14 cellular contexts compared by ENCODE assay signal in genomic region chr6:2865270-2866182, GRCh38. TPM values are rescaled to one million over a fixed set of nuclear protein-coding genes. Genes with fewer than 3 reads are reported as not detected.
DNase-seq lines count a peak whose midpoint lies in the region; ATAC-seq, FAIRE-seq and TF ChIP-seq lines count a peak whose summit lies in the region.
"Had no signal": no experiment of that assay in that cellular context is flagged by ENCODE, and none has a peak within 500 bp of the region (broad histone marks: within the 10 kb centered on the region; RNA-seq: fewer than 3 reads in every experiment).

No MANE protein-coding gene starts in this region.

- WGBS in adrenal gland, 4 donors, result 57 to 63% (median 62%) methylated on average over 11 of the region's 11 CpGs

- peaks cover 4% of the 10 kb centered on the region for H3K9me3 ChIP-seq in astrocyte (ENCODE audit: insufficient read depth, low read depth, low read length)
- no peaks in the 10 kb centered on the region for H3K9me3 ChIP-seq in adrenal gland (replicated peaks in 1 of 3)

- peaks cover 1% of the 10 kb centered on the region for H3K36me3 Mint-ChIP-seq in activated naive CD4-positive, alpha-beta T cell treated with anti-CD3 and anti-CD28 coated beads, Interleukin-2, amount 50 U/mL, for 24 hours
- H3K36me3 Mint-ChIP-seq in astrocyte (ENCODE audit: low read depth, unreplicated experiment), result peaks cover 6% of the 10 kb centered on the region
- peaks cover 3 to 12% of the 10 kb centered on the region in 2 donors for H3K36me3 Mint-ChIP-seq in stimulated activated naive B cell treated with anti-CD40 and anti-IgM and Interleukin-4, amounts not matched to agents 10 μg/mL and 1 μg/mL and 100 μg/mL, for 72 hours

- no peak for DNase-seq in activated naive CD4-positive, alpha-beta T cell (lab: John Stamatoyannopoulos, UW)
- no peak for DNase-seq in astrocyte (ENCODE audit: low read depth)
- DNase-seq in kidney tubule cell (ENCODE audit: low spot score), result peak; percentile 76
- DNase-seq in stimulated activated naive B cell treated with anti-CD40 and anti-IgM and Interleukin-4, amounts not matched to agents 10 μg/mL and 1 μg/mL and 100 μg/mL, for 72 hours, result no peak
- DNase-seq in adrenal gland, result no peak
- no peak for DNase-seq in SKM-1 treated with dmso at 0.1 percent for 144 hours (lab: John Stamatoyannopoulos, UW; ENCODE audit: unreplicated experiment)
- DNase-seq: 8988T; amniotic stem cell; DND-41; midbrain; stimulated activated naive CD4-positive, alpha-beta T cell had no signal

- H3K4me1 ChIP-seq in astrocyte (ENCODE audit: insufficient read depth, low read length) (peaks cover 8% of the 10 kb centered on the region), adrenal gland (replicated peaks in 1 of 2) (peaks cover 0 to 9% of the 10 kb centered on the region in 2 donors)

- intact Hi-C loops in adrenal gland (cut with DNase I), result no loop called here

- no peaks in the 10 kb centered on the region for H4K20me1 ChIP-seq in astrocyte (ENCODE audit: insufficient read depth, low read length)

- no peak overlapping the region for H2AFZ ChIP-seq in astrocyte (ENCODE audit: low read depth, low read length)

- no peaks in the 10 kb centered on the region for H3K27me3 ChIP-seq in astrocyte (ENCODE audit: insufficient read depth, low read length)
- H3K27me3 ChIP-seq in adrenal gland, result no peaks in the 10 kb centered on the region

- ATAC-seq in stimulated activated naive B cell treated with anti-CD40 and anti-IgM and Interleukin-4, amounts not matched to agents 10 μg/mL and 1 μg/mL and 100 μg/mL, for 72 hours (replicated peaks), result no peak
- ATAC-seq in HG03378 (IDR thresholded peaks at IDR 0.05; ENCODE audit: unreplicated experiment), result no peak

- H3K27me3 Mint-ChIP-seq in activated naive CD4-positive, alpha-beta T cell treated with anti-CD3 and anti-CD28 coated beads, Interleukin-2, amount 50 U/mL, for 24 hours, result no peaks in the 10 kb centered on the region
- peaks cover 7% of the 10 kb centered on the region for H3K27me3 Mint-ChIP-seq in astrocyte (ENCODE audit: low read depth, unreplicated experiment)
- peaks cover 0 to 3% of the 10 kb centered on the region in 2 donors for H3K27me3 Mint-ChIP-seq in stimulated activated naive B cell treated with anti-CD40 and anti-IgM and Interleukin-4, amounts not matched to agents 10 μg/mL and 1 μg/mL and 100 μg/mL, for 72 hours

- peak overlapping the region; percentile 30 for H3K27ac Mint-ChIP-seq in activated naive CD4-positive, alpha-beta T cell treated with anti-CD3 and anti-CD28 coated beads, Interleukin-2, amount 50 U/mL, for 24 hours
- H3K27ac Mint-ChIP-seq in astrocyte (ENCODE audit: unreplicated experiment), result no peak overlapping the region
- peak overlapping the region; percentile 95 for H3K27ac Mint-ChIP-seq in stimulated activated naive B cell treated with anti-CD40 and anti-IgM and Interleukin-4, amounts not matched to agents 10 μg/mL and 1 μg/mL and 100 μg/mL, for 72 hours

- TF ChIP-seq CTCF in astrocyte (IDR thresholded peaks at IDR 0.05; ENCODE audit: insufficient read depth, low read depth, low read length) (no peak), adrenal gland (IDR thresholded peaks at IDR 0.05) (no peak)

- no peak overlapping the region for H3K4me3 ChIP-seq in astrocyte (ENCODE audit: insufficient read depth, low read depth, low read length)
- peak overlapping the region in 1 of 4 donors; percentile 29 for H3K4me3 ChIP-seq in adrenal gland

- FAIRE-seq in astrocyte (lab: Jason Lieb, UNC), result no peak

- peaks cover 59% of the 10 kb centered on the region for H3K4me1 Mint-ChIP-seq in activated naive CD4-positive, alpha-beta T cell treated with anti-CD3 and anti-CD28 coated beads, Interleukin-2, amount 50 U/mL, for 24 hours
- H3K4me1 Mint-ChIP-seq in astrocyte (ENCODE audit: low read depth, unreplicated experiment), result peaks cover 1% of the 10 kb centered on the region
- peaks cover 49 to 85% of the 10 kb centered on the region in 2 donors for H3K4me1 Mint-ChIP-seq in stimulated activated naive B cell treated with anti-CD40 and anti-IgM and Interleukin-4, amounts not matched to agents 10 μg/mL and 1 μg/mL and 100 μg/mL, for 72 hours

- H3K27ac ChIP-seq in astrocyte (ENCODE audit: low read depth, low read length), result no peak overlapping the region
- H3K27ac ChIP-seq in adrenal gland, result peak overlapping the region in 2 of 5 donors; percentile 7 to 61
- H3K27ac ChIP-seq: epithelial cell of prostate had no signal

- H3K36me3 ChIP-seq in astrocyte (ENCODE audit: insufficient read depth, low read length) (no peaks in the 10 kb centered on the region), adrenal gland (replicated peaks in 1 of 2) (no peaks in the 10 kb centered on the region)

- H3K9ac ChIP-seq in astrocyte (ENCODE audit: low read length), result no peak overlapping the region

- no peaks in the 10 kb centered on the region for H3K9me3 Mint-ChIP-seq in activated naive CD4-positive, alpha-beta T cell treated with anti-CD3 and anti-CD28 coated beads, Interleukin-2, amount 50 U/mL, for 24 hours
- peaks cover 6% of the 10 kb centered on the region for H3K9me3 Mint-ChIP-seq in astrocyte (ENCODE audit: unreplicated experiment)
- H3K9me3 Mint-ChIP-seq in stimulated activated naive B cell treated with anti-CD40 and anti-IgM and Interleukin-4, amounts not matched to agents 10 μg/mL and 1 μg/mL and 100 μg/mL, for 72 hours, result peaks cover 3 to 4% of the 10 kb centered on the region in 2 donors

- no peaks in the 10 kb centered on the region for H3K79me2 ChIP-seq in astrocyte (ENCODE audit: insufficient read depth, low read length)

- no peak overlapping the region for H3K4me3 Mint-ChIP-seq in activated naive CD4-positive, alpha-beta T cell treated with anti-CD3 and anti-CD28 coated beads, Interleukin-2, amount 50 U/mL, for 24 hours
- no peak overlapping the region for H3K4me3 Mint-ChIP-seq in astrocyte (ENCODE audit: unreplicated experiment)
- H3K4me3 Mint-ChIP-seq in stimulated activated naive B cell treated with anti-CD40 and anti-IgM and Interleukin-4, amounts not matched to agents 10 μg/mL and 1 μg/mL and 100 μg/mL, for 72 hours, result peak overlapping the region; percentile 46 to 50

- TF ChIP-seq POLR2A in adrenal gland (IDR thresholded peaks at IDR 0.05), result no peak

- peak overlapping the region; percentile 42 for H3K4me2 ChIP-seq in astrocyte (ENCODE audit: low read length)

RNA-seq across cellular contexts. Expression of gene SERPINB1, which starts 23.9 kb away (rescaled TPM):
- total RNA-seq in astrocyte (1.5 and 2.0 TPM in 2 replicates), adrenal gland (100 to 1,000 TPM in 2 of 8 donors, 10 to 100 TPM in 6; 55.9 to 159 (median 66.8) TPM)
- 100 to 1,000 TPM in 1 of 3 donors, 10 to 100 TPM in 2; 33.4 to 128 (median 56.2) TPM for polyA plus RNA-seq in adrenal gland

RNA-seq across cellular contexts. Expression of gene SERPINB9, which starts 37.6 kb away (rescaled TPM):
- 2.1 and 6.0 TPM in 2 replicates for total RNA-seq in astrocyte
- total RNA-seq in adrenal gland, result 10 to 100 TPM in 6 of 8 donors, 1 to 10 TPM in 2; 7.1 to 26.9 (median 21.4) TPM
- polyA plus RNA-seq in adrenal gland, result 10 to 100 TPM in 1 of 3 donors, 1 to 10 TPM in 2; 6.5 to 12.3 (median 7.4) TPM

Comparison
In these comparisons a context has a peak if more than half of its experiments do, and no peak if none do; other contexts are left out.
1. H3K4me3 Mint-ChIP-seq: peak in stimulated activated naive B cell treated with anti-CD40 and anti-IgM and Interleukin-4, amounts not matched to agents 10 μg/mL and 1 μg/mL and 100 μg/mL, for 72 hours (2 of 2); none in activated naive CD4-positive, alpha-beta T cell treated with anti-CD3 and anti-CD28 coated beads, Interleukin-2, amount 50 U/mL, for 24 hours (single experiment) and astrocyte (single experiment).
2. RNA of gene SERPINB1, which starts 23.9 kb away (total RNA-seq): 55.9 to 159 TPM in adrenal gland; 1.5 to 2.0 TPM in astrocyte; every median in the first group is over 10 times any median in the second.